Comparison of ENCODE assay signal across 1 cellular context in the genomic region with DNA sequence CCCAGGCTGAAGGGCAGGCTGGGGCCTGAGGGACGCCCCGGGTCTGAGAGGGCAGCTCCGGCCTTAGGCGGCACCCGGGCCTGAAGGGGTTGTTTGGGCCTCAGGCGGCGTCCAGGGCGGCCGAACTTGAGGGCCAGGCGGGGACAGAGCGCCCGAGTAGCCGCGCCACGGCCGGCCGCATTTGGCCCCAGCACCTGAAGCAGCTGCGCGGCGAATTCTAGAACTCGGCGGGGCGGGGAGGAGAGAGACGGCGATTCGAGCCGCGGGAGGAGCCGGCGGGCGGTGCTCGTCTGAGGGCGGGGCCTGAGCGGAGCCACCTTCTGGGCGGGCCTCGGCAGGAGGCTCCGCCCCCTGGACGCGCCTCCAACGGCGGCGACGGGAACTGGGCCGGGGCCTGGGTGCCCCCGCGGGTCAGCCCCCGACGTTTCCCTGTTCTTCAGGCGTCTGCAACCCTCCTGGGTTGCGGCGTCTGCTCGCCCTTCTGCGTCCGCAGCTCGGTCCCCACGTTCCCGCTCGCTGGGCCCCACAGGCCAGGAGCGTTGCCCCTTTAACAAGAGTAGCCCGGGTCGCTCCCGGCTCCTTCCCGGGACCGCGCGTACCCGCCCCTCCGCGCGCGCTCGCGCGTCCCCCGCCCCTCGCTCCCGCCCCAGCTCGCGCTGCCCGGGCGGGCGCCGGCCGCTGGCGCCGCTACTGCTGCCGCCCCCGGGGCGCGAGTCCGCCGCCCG.
A peak's percentile ranks its signal among the peaks of the same experiment; 100 is the strongest.
TF ChIP-seq lines count a peak whose summit lies in the region.

A gene with protein sequence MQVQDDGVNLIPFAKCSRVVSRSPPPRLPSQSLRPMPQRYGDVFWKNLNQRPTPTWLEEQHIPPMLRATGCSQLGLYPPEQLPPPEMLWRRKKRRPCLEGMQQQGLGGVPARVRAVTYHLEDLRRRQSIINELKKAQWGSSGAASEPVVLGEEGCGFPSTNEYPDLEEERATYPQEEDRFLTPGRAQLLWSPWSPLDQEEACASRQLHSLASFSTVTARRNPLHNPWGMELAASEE (minus strand): TSS at position 221 of the 725 bp plus-strand sequence. CDS start 3,085 bp downstream, outside the sequence.
A gene (plus strand): TSS at position 649 of the 725 bp plus-strand sequence. CDS start 2,297 bp downstream, outside the sequence.

TF ChIP-seq in HepG2, 621 proteins besides CTCF, POLR2A, EP300 and RAD21 (continued from another document and continues in another):
- TF ChIP-seq, protein P1, sequence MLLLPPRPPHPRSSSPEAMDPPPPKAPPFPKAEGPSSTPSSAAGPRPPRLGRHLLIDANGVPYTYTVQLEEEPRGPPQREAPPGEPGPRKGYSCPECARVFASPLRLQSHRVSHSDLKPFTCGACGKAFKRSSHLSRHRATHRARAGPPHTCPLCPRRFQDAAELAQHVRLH (CRISPR knock-in tag; IDR thresholded peaks at IDR 0.05; ENCODE audit: borderline replicate concordance, low read depth): peak; percentile 14; the same call in 1 of the 2 replicates
- TF ChIP-seq ZSCAN21 (CRISPR knock-in tag; IDR thresholded peaks at IDR 0.05; ENCODE audit: borderline replicate concordance) (no peak; the same call in 1 of the 2 replicates), ZNF652 (CRISPR knock-in tag; IDR thresholded peaks at IDR 0.05; ENCODE audit: borderline replicate concordance, low read depth) (no peak), NR2F6 (IDR thresholded peaks at IDR 0.05) (no peak), NR2F6 (CRISPR knock-in tag; IDR thresholded peaks at IDR 0.05) (0 out of 2 replicates have a peak, but pooled peaks have one; percentile 11), TCF7 (IDR thresholded peaks at IDR 0.05; ENCODE audit: low read depth) (no peak), ZNF446 (CRISPR knock-in tag; IDR thresholded peaks at IDR 0.05) (peak; percentile 25), ZNF382 (CRISPR knock-in tag; IDR thresholded peaks at IDR 0.05; ENCODE audit: borderline replicate concordance) (no peak), SMAD9 (CRISPR knock-in tag; IDR thresholded peaks at IDR 0.05) (no peak), ARNTL (CRISPR knock-in tag; IDR thresholded peaks at IDR 0.05) (peak; percentile 49; the same call in 1 of the 2 replicates), CREB1 (IDR thresholded peaks at IDR 0.05) (0 out of 2 replicates have a peak, but pooled peaks have one; percentile 14), CREB1 (CRISPR knock-in tag; IDR thresholded peaks at IDR 0.05) (no peak), TAF15 (IDR thresholded peaks at IDR 0.05; ENCODE audit: low read depth, low read length, poor library complexity, severe bottlenecking) (no peak), MAZ (IDR thresholded peaks at IDR 0.05; ENCODE audit: borderline replicate concordance, low read depth, low read length) (peak; percentile 67), MAZ (CRISPR knock-in tag; IDR thresholded peaks at IDR 0.05; ENCODE audit: low read depth) (peak; percentile 66), ZNF782 (CRISPR knock-in tag; IDR thresholded peaks at IDR 0.05; ENCODE audit: borderline replicate concordance) (peak; percentile 77; the same call in 1 of the 2 replicates)
- TF ChIP-seq, protein P2, sequence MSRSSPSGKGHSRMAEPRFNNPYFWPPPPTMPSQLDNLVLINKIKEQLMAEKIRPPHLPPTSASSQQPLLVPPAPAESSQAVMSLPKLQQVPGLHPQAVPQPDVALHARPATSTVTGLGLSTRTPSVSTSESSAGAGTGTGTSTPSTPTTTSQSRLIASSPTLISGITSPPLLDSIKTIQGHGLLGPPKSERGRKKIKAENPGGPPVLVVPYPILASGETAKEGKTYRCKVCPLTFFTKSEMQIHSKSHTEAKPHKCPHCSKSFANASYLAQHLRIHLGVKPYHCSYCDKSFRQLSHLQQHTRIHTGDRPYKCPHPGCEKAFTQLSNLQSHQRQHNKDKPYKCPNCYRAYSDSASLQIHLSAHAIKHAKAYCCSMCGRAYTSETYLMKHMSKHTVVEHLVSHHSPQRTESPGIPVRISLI (CRISPR knock-in tag; IDR thresholded peaks at IDR 0.05; ENCODE audit: borderline replicate concordance): no peak
- TF ChIP-seq, protein P3, sequence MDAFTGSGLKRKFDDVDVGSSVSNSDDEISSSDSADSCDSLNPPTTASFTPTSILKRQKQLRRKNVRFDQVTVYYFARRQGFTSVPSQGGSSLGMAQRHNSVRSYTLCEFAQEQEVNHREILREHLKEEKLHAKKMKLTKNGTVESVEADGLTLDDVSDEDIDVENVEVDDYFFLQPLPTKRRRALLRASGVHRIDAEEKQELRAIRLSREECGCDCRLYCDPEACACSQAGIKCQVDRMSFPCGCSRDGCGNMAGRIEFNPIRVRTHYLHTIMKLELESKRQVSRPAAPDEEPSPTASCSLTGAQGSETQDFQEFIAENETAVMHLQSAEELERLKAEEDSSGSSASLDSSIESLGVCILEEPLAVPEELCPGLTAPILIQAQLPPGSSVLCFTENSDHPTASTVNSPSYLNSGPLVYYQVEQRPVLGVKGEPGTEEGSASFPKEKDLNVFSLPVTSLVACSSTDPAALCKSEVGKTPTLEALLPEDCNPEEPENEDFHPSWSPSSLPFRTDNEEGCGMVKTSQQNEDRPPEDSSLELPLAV (CRISPR knock-in tag; conservative IDR thresholded peaks at IDR 0.05; ENCODE audit: low read depth): no peak
- TF ChIP-seq, protein P4, sequence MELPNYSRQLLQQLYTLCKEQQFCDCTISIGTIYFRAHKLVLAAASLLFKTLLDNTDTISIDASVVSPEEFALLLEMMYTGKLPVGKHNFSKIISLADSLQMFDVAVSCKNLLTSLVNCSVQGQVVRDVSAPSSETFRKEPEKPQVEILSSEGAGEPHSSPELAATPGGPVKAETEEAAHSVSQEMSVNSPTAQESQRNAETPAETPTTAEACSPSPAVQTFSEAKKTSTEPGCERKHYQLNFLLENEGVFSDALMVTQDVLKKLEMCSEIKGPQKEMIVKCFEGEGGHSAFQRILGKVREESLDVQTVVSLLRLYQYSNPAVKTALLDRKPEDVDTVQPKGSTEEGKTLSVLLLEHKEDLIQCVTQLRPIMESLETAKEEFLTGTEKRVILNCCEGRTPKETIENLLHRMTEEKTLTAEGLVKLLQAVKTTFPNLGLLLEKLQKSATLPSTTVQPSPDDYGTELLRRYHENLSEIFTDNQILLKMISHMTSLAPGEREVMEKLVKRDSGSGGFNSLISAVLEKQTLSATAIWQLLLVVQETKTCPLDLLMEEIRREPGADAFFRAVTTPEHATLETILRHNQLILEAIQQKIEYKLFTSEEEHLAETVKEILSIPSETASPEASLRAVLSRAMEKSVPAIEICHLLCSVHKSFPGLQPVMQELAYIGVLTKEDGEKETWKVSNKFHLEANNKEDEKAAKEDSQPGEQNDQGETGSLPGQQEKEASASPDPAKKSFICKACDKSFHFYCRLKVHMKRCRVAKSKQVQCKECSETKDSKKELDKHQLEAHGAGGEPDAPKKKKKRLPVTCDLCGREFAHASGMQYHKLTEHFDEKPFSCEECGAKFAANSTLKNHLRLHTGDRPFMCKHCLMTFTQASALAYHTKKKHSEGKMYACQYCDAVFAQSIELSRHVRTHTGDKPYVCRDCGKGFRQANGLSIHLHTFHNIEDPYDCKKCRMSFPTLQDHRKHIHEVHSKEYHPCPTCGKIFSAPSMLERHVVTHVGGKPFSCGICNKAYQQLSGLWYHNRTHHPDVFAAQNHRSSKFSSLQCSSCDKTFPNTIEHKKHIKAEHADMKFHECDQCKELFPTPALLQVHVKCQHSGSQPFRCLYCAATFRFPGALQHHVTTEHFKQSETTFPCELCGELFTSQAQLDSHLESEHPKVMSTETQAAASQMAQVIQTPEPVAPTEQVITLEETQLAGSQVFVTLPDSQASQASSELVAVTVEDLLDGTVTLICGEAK (IDR thresholded peaks at IDR 0.05): no peak
- TF ChIP-seq, protein P4 (CRISPR knock-in tag; IDR thresholded peaks at IDR 0.05): 0 out of 2 replicates have a peak, but pooled peaks have one; percentile 12
- TF ChIP-seq, protein P5, sequence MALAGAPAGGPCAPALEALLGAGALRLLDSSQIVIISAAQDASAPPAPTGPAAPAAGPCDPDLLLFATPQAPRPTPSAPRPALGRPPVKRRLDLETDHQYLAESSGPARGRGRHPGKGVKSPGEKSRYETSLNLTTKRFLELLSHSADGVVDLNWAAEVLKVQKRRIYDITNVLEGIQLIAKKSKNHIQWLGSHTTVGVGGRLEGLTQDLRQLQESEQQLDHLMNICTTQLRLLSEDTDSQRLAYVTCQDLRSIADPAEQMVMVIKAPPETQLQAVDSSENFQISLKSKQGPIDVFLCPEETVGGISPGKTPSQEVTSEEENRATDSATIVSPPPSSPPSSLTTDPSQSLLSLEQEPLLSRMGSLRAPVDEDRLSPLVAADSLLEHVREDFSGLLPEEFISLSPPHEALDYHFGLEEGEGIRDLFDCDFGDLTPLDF (CRISPR knock-in tag; IDR thresholded peaks at IDR 0.05): peak; percentile 53
- TF ChIP-seq, protein P6, sequence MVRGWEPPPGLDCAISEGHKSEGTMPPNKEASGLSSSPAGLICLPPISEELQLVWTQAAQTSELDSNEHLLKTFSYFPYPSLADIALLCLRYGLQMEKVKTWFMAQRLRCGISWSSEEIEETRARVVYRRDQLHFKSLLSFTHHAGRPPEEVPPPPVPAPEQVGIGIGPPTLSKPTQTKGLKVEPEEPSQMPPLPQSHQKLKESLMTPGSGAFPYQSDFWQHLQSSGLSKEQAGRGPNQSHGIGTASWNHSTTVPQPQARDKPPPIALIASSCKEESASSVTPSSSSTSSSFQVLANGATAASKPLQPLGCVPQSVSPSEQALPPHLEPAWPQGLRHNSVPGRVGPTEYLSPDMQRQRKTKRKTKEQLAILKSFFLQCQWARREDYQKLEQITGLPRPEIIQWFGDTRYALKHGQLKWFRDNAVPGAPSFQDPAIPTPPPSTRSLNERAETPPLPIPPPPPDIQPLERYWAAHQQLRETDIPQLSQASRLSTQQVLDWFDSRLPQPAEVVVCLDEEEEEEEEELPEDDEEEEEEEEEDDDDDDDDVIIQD (CRISPR knock-in tag; IDR thresholded peaks at IDR 0.05; ENCODE audit: low read depth): no peak
- TF ChIP-seq, protein P7, sequence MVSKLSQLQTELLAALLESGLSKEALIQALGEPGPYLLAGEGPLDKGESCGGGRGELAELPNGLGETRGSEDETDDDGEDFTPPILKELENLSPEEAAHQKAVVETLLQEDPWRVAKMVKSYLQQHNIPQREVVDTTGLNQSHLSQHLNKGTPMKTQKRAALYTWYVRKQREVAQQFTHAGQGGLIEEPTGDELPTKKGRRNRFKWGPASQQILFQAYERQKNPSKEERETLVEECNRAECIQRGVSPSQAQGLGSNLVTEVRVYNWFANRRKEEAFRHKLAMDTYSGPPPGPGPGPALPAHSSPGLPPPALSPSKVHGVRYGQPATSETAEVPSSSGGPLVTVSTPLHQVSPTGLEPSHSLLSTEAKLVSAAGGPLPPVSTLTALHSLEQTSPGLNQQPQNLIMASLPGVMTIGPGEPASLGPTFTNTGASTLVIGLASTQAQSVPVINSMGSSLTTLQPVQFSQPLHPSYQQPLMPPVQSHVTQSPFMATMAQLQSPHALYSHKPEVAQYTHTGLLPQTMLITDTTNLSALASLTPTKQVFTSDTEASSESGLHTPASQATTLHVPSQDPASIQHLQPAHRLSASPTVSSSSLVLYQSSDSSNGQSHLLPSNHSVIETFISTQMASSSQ (IDR thresholded peaks at IDR 0.05; ENCODE audit: low read depth): no peak
- TF ChIP-seq, protein P7 (CRISPR knock-in tag; IDR thresholded peaks at IDR 0.05; ENCODE audit: borderline replicate concordance): no peak; the same call in 1 of the 2 replicates
- TF ChIP-seq, protein P8, sequence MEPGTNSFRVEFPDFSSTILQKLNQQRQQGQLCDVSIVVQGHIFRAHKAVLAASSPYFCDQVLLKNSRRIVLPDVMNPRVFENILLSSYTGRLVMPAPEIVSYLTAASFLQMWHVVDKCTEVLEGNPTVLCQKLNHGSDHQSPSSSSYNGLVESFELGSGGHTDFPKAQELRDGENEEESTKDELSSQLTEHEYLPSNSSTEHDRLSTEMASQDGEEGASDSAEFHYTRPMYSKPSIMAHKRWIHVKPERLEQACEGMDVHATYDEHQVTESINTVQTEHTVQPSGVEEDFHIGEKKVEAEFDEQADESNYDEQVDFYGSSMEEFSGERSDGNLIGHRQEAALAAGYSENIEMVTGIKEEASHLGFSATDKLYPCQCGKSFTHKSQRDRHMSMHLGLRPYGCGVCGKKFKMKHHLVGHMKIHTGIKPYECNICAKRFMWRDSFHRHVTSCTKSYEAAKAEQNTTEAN (CRISPR knock-in tag; conservative IDR thresholded peaks at IDR 0.05): peak; percentile 73
